In genomic region chr9:83919111-83919510, GRCh38 we compare ENCODE assay signal across 23 cellular contexts. TPM values are rescaled to one million over a fixed set of nuclear protein-coding genes. Genes with fewer than 3 reads are reported as not detected.
"Had no signal": no experiment of that assay in that cellular context is flagged by ENCODE, and none has a peak within 500 bp of the region (broad histone marks: within the 10 kb centered on the region; RNA-seq: fewer than 3 reads in every experiment).

No MANE protein-coding gene starts in this region.

- H3K27ac Mint-ChIP-seq: activated CD8-positive, alpha-beta T cell treated with anti-CD3 and anti-CD28 coated beads, Interleukin-2, amount 10 ng/mL, durations not matched to agents 7 days and 5 days; activated naive CD4-positive, alpha-beta T cell treated with anti-CD3 and anti-CD28 coated beads, Interleukin-2, amount 50 U/mL, for 72 hours; WTC11 had no signal

- DNase-seq: activated CD4-positive, alpha-beta T cell treated with anti-CD3 and anti-CD28 coated beads for 48 hours; activated CD4-positive, alpha-beta T cell treated with anti-CD3 and anti-CD28 coated beads, Interleukin-2, amount 50 U/mL, for 4 hours; activated CD4-positive, CD25-positive, alpha-beta regulatory T cell treated with anti-CD3 and anti-CD28 coated beads, Interleukin-2, amount 50 U/mL, for 72 hours; activated CD8-positive, alpha-beta memory T cell treated with anti-CD3 and anti-CD28 coated beads, Interleukin-2, amount 50 U/mL, for 48 hours; activated CD8-positive, alpha-beta T cell treated with anti-CD3 and anti-CD28 coated beads, Interleukin-2, amount 10 ng/mL, durations not matched to agents 7 days and 5 days; activated T-cell treated with anti-CD3 and anti-CD28 coated beads, Interleukin-2, amount 50 U/mL, for 1 hour; anterior cingulate cortex; caudate nucleus; Karpas-422; NCI-H1105 treated with DMSO at 0.1 percent for 48 hours; NCI-H1436 treated with DMSO at 0.1 percent for 48 hours; NCI-H187; NCI-H2081; NCI-H2227 treated with DMSO at 0.1 percent for 48 hours; NCI-H446 treated with DMSO at 0.1 percent for 48 hours; NCI-H526; NCI-H82; SIG-M5; T-helper 17 cell; T-helper 9 cell had no signal

- H3K27me3 Mint-ChIP-seq: T-helper 17 cell had no signal

- H3K4me3 Mint-ChIP-seq: activated CD8-positive, alpha-beta T cell treated with anti-CD3 and anti-CD28 coated beads, Interleukin-2, amount 10 ng/mL, durations not matched to agents 7 days and 5 days had no signal

- H3K9me3 Mint-ChIP-seq: activated naive CD4-positive, alpha-beta T cell treated with anti-CD3 and anti-CD28 coated beads, Interleukin-2, amount 50 U/mL, for 72 hours; WTC11 had no signal

- ATAC-seq: activated CD8-positive, alpha-beta T cell treated with anti-CD3 and anti-CD28 coated beads, Interleukin-2, amount 10 ng/mL, durations not matched to agents 7 days and 5 days; activated naive CD4-positive, alpha-beta T cell treated with anti-CD3 and anti-CD28 coated beads, Interleukin-2, amount 50 U/mL, for 72 hours; T-helper 17 cell; WTC11 had no signal

- H3K36me3 Mint-ChIP-seq: activated naive CD4-positive, alpha-beta T cell treated with anti-CD3 and anti-CD28 coated beads, Interleukin-2, amount 50 U/mL, for 72 hours; WTC11 had no signal

RNA-seq across cellular contexts. Expression of gene KIF27, which starts 2.1 kb away (rescaled TPM):
- total RNA-seq: RPMI7951 had no signal
